8 cellular contexts compared by ENCODE assay signal in the genomic region with DNA sequence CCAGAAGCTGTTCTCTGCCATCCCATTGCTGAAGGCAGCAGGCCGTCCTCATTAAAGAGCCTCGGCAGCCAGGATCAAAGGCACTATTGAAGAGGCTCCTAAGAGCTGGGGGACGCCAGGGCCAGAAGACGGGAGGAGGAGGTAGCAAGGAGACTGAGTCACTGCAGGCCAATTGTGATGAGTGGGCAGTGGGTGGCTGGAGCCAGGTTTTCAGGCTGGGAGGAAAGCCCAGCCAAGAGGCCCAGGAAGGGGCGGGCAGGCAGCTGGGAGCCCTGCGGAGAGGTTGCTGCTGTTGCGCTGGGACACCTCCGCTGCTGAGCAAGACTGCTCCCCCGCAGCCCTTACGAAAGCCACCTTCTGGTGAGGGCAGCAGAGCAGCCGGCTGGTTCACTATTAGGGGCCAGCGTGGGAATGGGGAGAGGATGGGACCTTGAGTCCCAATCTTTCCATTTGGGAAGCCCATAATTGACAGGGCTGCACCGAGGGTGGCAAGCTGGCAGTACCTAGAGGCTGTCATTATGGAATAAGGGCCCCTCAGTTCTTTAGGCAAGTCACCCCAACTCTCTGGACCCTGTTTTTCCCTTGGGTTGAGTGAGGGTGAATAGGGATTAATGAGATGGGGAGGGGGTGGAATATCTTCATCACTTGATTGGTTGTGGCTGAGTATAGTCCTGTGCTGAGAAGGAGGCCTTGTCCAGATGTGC. TPM values are rescaled to one million over a fixed set of nuclear protein-coding genes. Genes with fewer than 3 reads are reported as not detected.
DNase-seq lines count a peak whose midpoint lies in the region; ATAC-seq, FAIRE-seq and TF ChIP-seq lines count a peak whose summit lies in the region.

No MANE protein-coding gene starts in this region.

- no peak overlapping the region for H3K4me3 Mint-ChIP-seq in GM23338
- H3K4me3 Mint-ChIP-seq in astrocyte (ENCODE audit: unreplicated experiment): no peak overlapping the region
- no peak overlapping the region for H3K4me3 Mint-ChIP-seq in activated naive CD4-positive, alpha-beta T cell treated with anti-CD3 and anti-CD28 coated beads, Interleukin-2, amount 10 ng/mL, durations not matched to agents 7 days and 5 days
- H3K4me3 Mint-ChIP-seq in activated CD8-positive, alpha-beta memory T cell treated with anti-CD3 and anti-CD28 coated beads, Interleukin-2, amount 10 ng/mL, durations not matched to agents 7 days and 5 days: no peak overlapping the region

- H3K36me3 ChIP-seq in GM23338 (ENCODE audit: insufficient read depth) (no peaks in the 10 kb centered on the region), astrocyte (ENCODE audit: insufficient read depth, low read length) (no peaks in the 10 kb centered on the region)

- H3K27ac Mint-ChIP-seq in GM23338 (no peak overlapping the region), astrocyte (ENCODE audit: unreplicated experiment) (peak overlapping the region; percentile 44)
- H3K27ac Mint-ChIP-seq in activated naive CD4-positive, alpha-beta T cell treated with anti-CD3 and anti-CD28 coated beads, Interleukin-2, amount 10 ng/mL, durations not matched to agents 7 days and 5 days: no peak overlapping the region
- no peak overlapping the region for H3K27ac Mint-ChIP-seq in activated CD8-positive, alpha-beta memory T cell treated with anti-CD3 and anti-CD28 coated beads, Interleukin-2, amount 10 ng/mL, durations not matched to agents 7 days and 5 days

- CTCF ChIA-PET in activated naive CD4-positive, alpha-beta T cell treated with anti-CD3 and anti-CD28 coated beads, Interleukin-2, amount 10 ng/mL, durations not matched to agents 7 days and 5 days (lab: Charles Lee): no interaction called here
- CTCF ChIA-PET in activated CD8-positive, alpha-beta memory T cell treated with anti-CD3 and anti-CD28 coated beads, Interleukin-2, amount 10 ng/mL, durations not matched to agents 7 days and 5 days (lab: Charles Lee): no interaction called here

- peaks cover 41% of the 10 kb centered on the region for H3K4me1 ChIP-seq in GM23338 (ENCODE audit: insufficient read depth)
- H3K4me1 ChIP-seq in astrocyte (ENCODE audit: insufficient read depth, low read length): peaks cover 55% of the 10 kb centered on the region

- H3K27me3 Mint-ChIP-seq in GM23338 (ENCODE audit: insufficient read depth, low read depth, poor library complexity) (peaks cover 17% of the 10 kb centered on the region), astrocyte (ENCODE audit: low read depth, unreplicated experiment) (no peaks in the 10 kb centered on the region)
- H3K27me3 Mint-ChIP-seq in activated naive CD4-positive, alpha-beta T cell treated with anti-CD3 and anti-CD28 coated beads, Interleukin-2, amount 10 ng/mL, durations not matched to agents 7 days and 5 days: peaks cover 25% of the 10 kb centered on the region
- H3K27me3 Mint-ChIP-seq in activated CD8-positive, alpha-beta memory T cell treated with anti-CD3 and anti-CD28 coated beads, Interleukin-2, amount 10 ng/mL, durations not matched to agents 7 days and 5 days: no peaks in the 10 kb centered on the region

- no peaks in the 10 kb centered on the region for H3K9me3 Mint-ChIP-seq in GM23338
- H3K9me3 Mint-ChIP-seq in astrocyte (ENCODE audit: unreplicated experiment): no peaks in the 10 kb centered on the region
- no peaks in the 10 kb centered on the region for H3K9me3 Mint-ChIP-seq in activated naive CD4-positive, alpha-beta T cell treated with anti-CD3 and anti-CD28 coated beads, Interleukin-2, amount 10 ng/mL, durations not matched to agents 7 days and 5 days
- no peaks in the 10 kb centered on the region for H3K9me3 Mint-ChIP-seq in activated CD8-positive, alpha-beta memory T cell treated with anti-CD3 and anti-CD28 coated beads, Interleukin-2, amount 10 ng/mL, durations not matched to agents 7 days and 5 days (ENCODE audit: low read depth)

- H3K4me1 Mint-ChIP-seq in GM23338 (peaks cover 55% of the 10 kb centered on the region), astrocyte (ENCODE audit: low read depth, unreplicated experiment) (peaks cover 54% of the 10 kb centered on the region)
- H3K4me1 Mint-ChIP-seq in activated naive CD4-positive, alpha-beta T cell treated with anti-CD3 and anti-CD28 coated beads, Interleukin-2, amount 10 ng/mL, durations not matched to agents 7 days and 5 days: no peaks in the 10 kb centered on the region
- H3K4me1 Mint-ChIP-seq in activated CD8-positive, alpha-beta memory T cell treated with anti-CD3 and anti-CD28 coated beads, Interleukin-2, amount 10 ng/mL, durations not matched to agents 7 days and 5 days: no peaks in the 10 kb centered on the region

- H2AFZ ChIP-seq in GM23338 (no peak overlapping the region), astrocyte (ENCODE audit: low read depth, low read length) (peak overlapping the region; percentile 24)

- TF ChIP-seq CTCF in GM23338 (conservative IDR thresholded peaks at IDR 0.05; ENCODE audit: low read depth in 2 of 2): peak in 1 of 2 experiments; percentile 17; a peak in 1 of 4 replicates
- TF ChIP-seq CTCF in astrocyte (IDR thresholded peaks at IDR 0.05; ENCODE audit: insufficient read depth, low read depth, low read length): no peak

- H3K9me3 ChIP-seq in astrocyte (ENCODE audit: insufficient read depth, low read depth, low read length): no peaks in the 10 kb centered on the region

- H3K9me2 ChIP-seq in GM23338 (ENCODE audit: insufficient read depth): no peaks in the 10 kb centered on the region

- H3K4me2 ChIP-seq in GM23338 (0 out of 2 replicates have a peak overlapping the region, but pooled peaks have one; percentile 40), astrocyte (ENCODE audit: low read length) (peak overlapping the region; percentile 71)

- no peak overlapping the region for H3K27ac ChIP-seq in GM23338 (ENCODE audit: low read depth)
- peak overlapping the region; percentile 47 for H3K27ac ChIP-seq in astrocyte (ENCODE audit: low read depth, low read length)

- H3K4me3 ChIP-seq in GM23338 (no peak overlapping the region), astrocyte (ENCODE audit: insufficient read depth, low read depth, low read length) (no peak overlapping the region), skeletal muscle cell (ENCODE audit: low read depth, low read length) (no peak overlapping the region)

- H3K36me3 Mint-ChIP-seq in GM23338 (ENCODE audit: low read depth) (no peaks in the 10 kb centered on the region; the same call in 1 of the 3 replicates), astrocyte (ENCODE audit: low read depth, unreplicated experiment) (peaks cover 9% of the 10 kb centered on the region)
- H3K36me3 Mint-ChIP-seq in activated naive CD4-positive, alpha-beta T cell treated with anti-CD3 and anti-CD28 coated beads, Interleukin-2, amount 10 ng/mL, durations not matched to agents 7 days and 5 days: no peaks in the 10 kb centered on the region
- no peaks in the 10 kb centered on the region for H3K36me3 Mint-ChIP-seq in activated CD8-positive, alpha-beta memory T cell treated with anti-CD3 and anti-CD28 coated beads, Interleukin-2, amount 10 ng/mL, durations not matched to agents 7 days and 5 days

- peak; percentile 80 for ATAC-seq in GM23338
- peak; percentile 67 for ATAC-seq in left ventricle myocardium superior
- no peak for ATAC-seq in GM18870 (IDR thresholded peaks at IDR 0.05; ENCODE audit: unreplicated experiment)
- ATAC-seq in GM18520 (IDR thresholded peaks at IDR 0.05; ENCODE audit: unreplicated experiment): no peak
- no peak for ATAC-seq in activated CD8-positive, alpha-beta memory T cell treated with anti-CD3 and anti-CD28 coated beads, Interleukin-2, amount 10 ng/mL, durations not matched to agents 7 days and 5 days

- FAIRE-seq in astrocyte (lab: Jason Lieb, UNC): peak; percentile 37

- H3K27me3 ChIP-seq in GM23338 (ENCODE audit: insufficient read depth) (no peaks in the 10 kb centered on the region), astrocyte (ENCODE audit: insufficient read depth, low read length) (no peaks in the 10 kb centered on the region)

- intact Hi-C loops in left ventricle myocardium superior (cut with micrococcal nuclease): no loop called here

- H4K20me1 ChIP-seq in GM23338 (replicated peaks; ENCODE audit: insufficient read depth) (no peaks in the 10 kb centered on the region; the same call in 1 of the 2 replicates), astrocyte (ENCODE audit: insufficient read depth, low read length) (peaks cover 12% of the 10 kb centered on the region)

- peak overlapping the region; percentile 59 for H3K9ac ChIP-seq in astrocyte (ENCODE audit: low read length)

- H3K79me2 ChIP-seq in GM23338 (replicated peaks; ENCODE audit: insufficient read depth) (peaks cover 11% of the 10 kb centered on the region; the same call in 1 of the 2 replicates), astrocyte (ENCODE audit: insufficient read depth, low read length) (no peaks in the 10 kb centered on the region)

- peak; percentile 70 for DNase-seq in GM23338 (ENCODE audit: low spot score)
- DNase-seq in astrocyte (ENCODE audit: low read depth): peak; percentile 92
- DNase-seq in left ventricle myocardium superior: peak; percentile 72
- DNase-seq in skeletal muscle cell (ENCODE audit: low read depth): peak; percentile 94
- DNase-seq in activated naive CD4-positive, alpha-beta T cell treated with anti-CD3 and anti-CD28 coated beads, Interleukin-2, amount 10 ng/mL, durations not matched to agents 7 days and 5 days: no peak
- DNase-seq in activated CD8-positive, alpha-beta memory T cell treated with anti-CD3 and anti-CD28 coated beads, Interleukin-2, amount 10 ng/mL, durations not matched to agents 7 days and 5 days: no peak

- no peaks in the 10 kb centered on the region for H3F3A ChIP-seq in GM23338 (replicated peaks; ENCODE audit: low read depth)

TF ChIP-seq in GM23338, 12 proteins besides CTCF, POLR2A, EP300 and RAD21 (continues in another document):
- no peak for TF ChIP-seq ZNF114 (CRISPR knock-in tag; IDR thresholded peaks at IDR 0.05)
- no peak for TF ChIP-seq ZNF331 (CRISPR knock-in tag; IDR thresholded peaks at IDR 0.05; ENCODE audit: low read depth)

RNA-seq across cellular contexts. Expression of a gene that starts 48.4 kb away (rescaled TPM):
- total RNA-seq in GM23338 (2014; rRNA removed; shearing (Covaris generic)): 25.2 and 31.2 TPM in 2 replicates
- polyA plus RNA-seq in GM23338 (2016; fragmentation: Nextera tagmentation; extraction: Ambion mirVana): 8.0 and 8.7 TPM in 2 replicates
- total RNA-seq in astrocyte: 15.0 and 32.8 TPM in 2 replicates
- 12.8 TPM for total RNA-seq in left ventricle myocardium superior
- total RNA-seq in activated CD8-positive, alpha-beta memory T cell treated with anti-CD3 and anti-CD28 coated beads, Interleukin-2, amount 10 ng/mL, durations not matched to agents 7 days and 5 days: under 1 TPM in 1 of 2 experiments, not detected in 1; 0.06 TPM

RNA-seq across cellular contexts. Expression of a gene that starts 58.3 kb away (rescaled TPM):
- 8.3 and 10.3 TPM in 2 replicates for total RNA-seq in GM23338 (2014; rRNA removed; shearing (Covaris generic))
- polyA plus RNA-seq in GM23338 (2016; fragmentation: Nextera tagmentation; extraction: Ambion mirVana): 11.3 and 12.3 TPM in 2 replicates
- total RNA-seq in astrocyte: 3.2 and 3.4 TPM in 2 replicates
- total RNA-seq in left ventricle myocardium superior: 2.0 TPM
- 1 to 10 TPM; 3.4 to 5.1 TPM for total RNA-seq in activated CD8-positive, alpha-beta memory T cell treated with anti-CD3 and anti-CD28 coated beads, Interleukin-2, amount 10 ng/mL, durations not matched to agents 7 days and 5 days

Comparison
In these comparisons a context has a peak if more than half of its experiments do, and no peak if none do; other contexts are left out.
1. ATAC-seq: peak in GM23338 (single experiment) and left ventricle myocardium superior (single experiment); none in GM18870 (single experiment), GM18520 (single experiment) and activated CD8-positive, alpha-beta memory T cell treated with anti-CD3 and anti-CD28 coated beads, Interleukin-2, amount 10 ng/mL, durations not matched to agents 7 days and 5 days (single experiment).
2. DNase-seq: peak in GM23338 (single experiment), astrocyte (single experiment), left ventricle myocardium superior (single experiment) and skeletal muscle cell (single experiment); none in activated naive CD4-positive, alpha-beta T cell treated with anti-CD3 and anti-CD28 coated beads, Interleukin-2, amount 10 ng/mL, durations not matched to agents 7 days and 5 days (single experiment) and activated CD8-positive, alpha-beta memory T cell treated with anti-CD3 and anti-CD28 coated beads, Interleukin-2, amount 10 ng/mL, durations not matched to agents 7 days and 5 days (single experiment).
3. RNA of a gene that starts 48.4 kb away (total RNA-seq): 25.2 to 31.2 TPM in GM23338, 15.0 to 32.8 TPM in astrocyte and 12.8 TPM in left ventricle myocardium superior (single experiment); 0.06 TPM in activated CD8-positive, alpha-beta memory T cell treated with anti-CD3 and anti-CD28 coated beads, Interleukin-2, amount 10 ng/mL, durations not matched to agents 7 days and 5 days; every median in the first group is over 10 times any median in the second.